Comparison of ENCODE assay signal across 18 cellular contexts in genomic region chr3:42728668-42729364, GRCh38. TPM values are rescaled to one million over a fixed set of nuclear protein-coding genes. Genes with fewer than 3 reads are reported as not detected.
DNase-seq lines count a peak whose midpoint lies in the region; ATAC-seq and TF ChIP-seq lines count a peak whose summit lies in the region.
"Had no signal": no experiment of that assay in that cellular context is flagged by ENCODE, and none has a peak within 500 bp of the region (broad histone marks: within the 10 kb centered on the region; RNA-seq: fewer than 3 reads in every experiment).

No MANE protein-coding gene starts in this region.

- H3K36me3 ChIP-seq in left ventricle myocardium inferior (no peaks in the 10 kb centered on the region), parathyroid adenoma (ENCODE audit: control insufficient read depth, insufficient read depth, low read length) (no peaks in the 10 kb centered on the region)

- no peak overlapping the region for H3K4me3 Mint-ChIP-seq in activated naive CD8-positive, alpha-beta T cell treated with anti-CD3 and anti-CD28 coated beads for 36 hours

- no peaks in the 10 kb centered on the region for H3K9me3 Mint-ChIP-seq in activated naive CD8-positive, alpha-beta T cell treated with anti-CD3 and anti-CD28 coated beads for 36 hours

- H3K27ac ChIP-seq in left ventricle myocardium inferior (replicated peaks), result peak overlapping the region; percentile 92
- H3K27ac ChIP-seq in coronary artery, result no peak overlapping the region
- peak overlapping the region; percentile 78 for H3K27ac ChIP-seq in parathyroid adenoma
- H3K27ac ChIP-seq in temporal lobe (ENCODE audit: low read depth, low read length), result peak overlapping the region; percentile 100
- H3K27ac ChIP-seq: C4-2B had no signal

- ATAC-seq in Right ventricle myocardium superior (ENCODE audit: poor library complexity), result no peak
- no peak for ATAC-seq in GM19463 (IDR thresholded peaks at IDR 0.05; ENCODE audit: unreplicated experiment)
- ATAC-seq: GM12878 had no signal

- intact Hi-C loops in left ventricle myocardium inferior (cut with micrococcal nuclease) (no loop called here), Right ventricle myocardium superior (cut with DNase I) (no loop called here)

- no peak overlapping the region for H3K4me2 ChIP-seq in parathyroid adenoma (ENCODE audit: low read length)

- H3K9ac ChIP-seq in parathyroid adenoma, result no peak overlapping the region

- TF ChIP-seq CTCF in left ventricle myocardium inferior (IDR thresholded peaks at IDR 0.05; ENCODE audit: borderline replicate concordance), result no peak
- no peak for TF ChIP-seq CTCF in coronary artery (IDR thresholded peaks at IDR 0.05)
- TF ChIP-seq CTCF in parathyroid adenoma (IDR thresholded peaks at IDR 0.05), result no peak

- no peaks in the 10 kb centered on the region for H3K4me1 Mint-ChIP-seq in activated naive CD8-positive, alpha-beta T cell treated with anti-CD3 and anti-CD28 coated beads for 36 hours

- no peaks in the 10 kb centered on the region for H3K9me3 ChIP-seq in left ventricle myocardium inferior (replicated peaks)
- H3K9me3 ChIP-seq in parathyroid adenoma (ENCODE audit: control insufficient read depth, low read length), result no peaks in the 10 kb centered on the region

- H3K4me1 ChIP-seq in left ventricle myocardium inferior, result peaks cover 53% of the 10 kb centered on the region
- H3K4me1 ChIP-seq in parathyroid adenoma, result peaks cover 32% of the 10 kb centered on the region

- H3K4me3 ChIP-seq in left ventricle myocardium inferior, result no peak overlapping the region
- no peak overlapping the region for H3K4me3 ChIP-seq in coronary artery
- H3K4me3 ChIP-seq in parathyroid adenoma (ENCODE audit: low read depth, low read length), result no peak overlapping the region
- H3K4me3 ChIP-seq: GM12878 had no signal

- no peaks in the 10 kb centered on the region for H3K79me2 ChIP-seq in parathyroid adenoma

- H2AFZ ChIP-seq in parathyroid adenoma, result peak overlapping the region; percentile 44

- no peaks in the 10 kb centered on the region for H3K36me3 Mint-ChIP-seq in activated naive CD8-positive, alpha-beta T cell treated with anti-CD3 and anti-CD28 coated beads for 36 hours

- DNase-seq in left ventricle myocardium inferior (no peak), Right ventricle myocardium superior (no peak), coronary artery (ENCODE audit: low spot score) (peak; percentile 49), germinal center (ENCODE audit: low spot score) (no peak)
- no peak for DNase-seq in activated naive CD8-positive, alpha-beta T cell treated with anti-CD3 and anti-CD28 coated beads for 36 hours
- DNase-seq: DND-41; GDM1; GOT3; NCI-H1436; NCI-H2029; NCI-H2171; NK-92 treated with Interleukin-12 subunit alpha and Interleukin-12 subunit beta, amount 100 ng/mL, for 24 hours had no signal

- no peaks in the 10 kb centered on the region for H3K27me3 ChIP-seq in left ventricle myocardium inferior (ENCODE audit: low read depth)
- H3K27me3 ChIP-seq in parathyroid adenoma (ENCODE audit: control insufficient read depth, insufficient read depth, low read length), result no peaks in the 10 kb centered on the region

- peaks cover 3% of the 10 kb centered on the region for H3K27me3 Mint-ChIP-seq in activated naive CD8-positive, alpha-beta T cell treated with anti-CD3 and anti-CD28 coated beads for 36 hours

- H3K27ac Mint-ChIP-seq in activated naive CD8-positive, alpha-beta T cell treated with anti-CD3 and anti-CD28 coated beads for 36 hours, result no peak overlapping the region

RNA-seq across cellular contexts. Expression of gene HHATL, which starts 26.2 kb away (rescaled TPM):
- total RNA-seq in left ventricle myocardium inferior (552 TPM), Right ventricle myocardium superior (486 TPM), temporal lobe (not detected)
- total RNA-seq in activated naive CD8-positive, alpha-beta T cell treated with anti-CD3 and anti-CD28 coated beads for 36 hours, result not detected
- total RNA-seq: GM12878, OCI-LY7 had no signal

RNA-seq across cellular contexts. Expression of gene KLHL40, which starts 43.5 kb away (rescaled TPM):
- 0.22 TPM for total RNA-seq in left ventricle myocardium inferior
- total RNA-seq in Right ventricle myocardium superior, result 0.11 TPM
- not detected for total RNA-seq in temporal lobe
- not detected for total RNA-seq in activated naive CD8-positive, alpha-beta T cell treated with anti-CD3 and anti-CD28 coated beads for 36 hours
- total RNA-seq: GM12878, OCI-LY7 had no signal

RNA-seq across cellular contexts. Expression of gene CCDC13, which starts 44.2 kb away (rescaled TPM):
- total RNA-seq in left ventricle myocardium inferior, result 0.41 TPM
- total RNA-seq in Right ventricle myocardium superior, result 0.24 TPM
- 2.7 TPM for total RNA-seq in temporal lobe
- under 1 TPM in 1 of 2 experiments, not detected in 1; 0.49 TPM for total RNA-seq in activated naive CD8-positive, alpha-beta T cell treated with anti-CD3 and anti-CD28 coated beads for 36 hours

Comparison
In these comparisons a context has a peak if more than half of its experiments do, and no peak if none do; other contexts are left out.
1. H3K27ac ChIP-seq: peak in left ventricle myocardium inferior (single experiment), parathyroid adenoma (single experiment) and temporal lobe (single experiment); none in coronary artery (0 of 2).
2. RNA of gene HHATL, which starts 26.2 kb away (total RNA-seq): 552 TPM in left ventricle myocardium inferior (single experiment) and 486 TPM in Right ventricle myocardium superior (single experiment); not detected in temporal lobe (single experiment) and not detected in activated naive CD8-positive, alpha-beta T cell treated with anti-CD3 and anti-CD28 coated beads for 36 hours; every median in the first group is over 100 times any median in the second.